Comparison of ENCODE assay signal across 17 cellular contexts in the genomic region with DNA sequence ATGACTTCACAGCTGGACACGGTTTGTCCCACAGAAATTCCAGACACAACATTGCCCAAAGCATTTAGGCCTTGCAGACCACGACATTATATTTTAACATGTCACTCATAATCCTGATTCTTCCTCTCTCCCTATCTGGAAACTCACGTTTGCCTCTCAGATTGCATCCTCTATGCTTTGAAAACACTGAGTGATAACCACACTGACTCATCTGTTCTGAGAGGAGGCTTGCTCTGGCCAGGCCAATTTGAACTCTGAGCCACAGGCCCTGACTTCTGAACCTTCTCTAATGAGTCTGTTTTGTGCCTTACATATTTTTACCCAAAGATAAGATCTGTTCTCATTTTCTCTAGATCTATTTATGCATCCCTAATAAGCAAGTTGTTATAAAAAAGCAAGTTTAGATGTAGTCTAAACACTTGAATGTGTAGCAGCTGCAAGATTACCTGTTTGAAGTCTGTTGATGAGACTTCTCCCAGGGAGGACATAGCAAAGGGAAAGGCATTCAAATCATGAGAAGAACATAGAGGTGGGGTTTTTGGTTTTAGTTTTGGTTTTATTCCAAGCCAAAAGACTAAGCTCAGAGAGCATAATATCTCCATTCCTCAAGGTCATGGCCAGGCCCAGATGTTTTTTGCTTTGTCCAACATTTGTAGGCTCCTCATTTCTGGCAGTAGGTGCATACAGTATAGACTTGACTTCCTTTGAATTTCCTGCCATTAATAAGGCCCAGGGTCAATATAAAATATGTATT.
DNase-seq lines count a peak whose midpoint lies in the region; FAIRE-seq and TF ChIP-seq lines count a peak whose summit lies in the region.
"Had no signal": no experiment of that assay in that cellular context is flagged by ENCODE, and none has a peak within 500 bp of the region (broad histone marks: within the 10 kb centered on the region; RNA-seq: fewer than 3 reads in every experiment).

No MANE protein-coding gene starts in this region.

- H2BK120ac ChIP-seq in neuronal stem cell (ENCODE audit: low read depth, low read length): no peak overlapping the region

- no peak overlapping the region for H3K23ac ChIP-seq in neuronal stem cell (ENCODE audit: low read depth, low read length, poor library complexity)

- no peak overlapping the region for H2BK15ac ChIP-seq in neuronal stem cell (ENCODE audit: low read length)

- no peak overlapping the region for H2BK5ac ChIP-seq in neuronal stem cell (ENCODE audit: low read length)

- H3K4me3 Mint-ChIP-seq in MCF 10A (ENCODE audit: unreplicated experiment): no peak overlapping the region
- H3K4me3 Mint-ChIP-seq: activated CD4-positive, alpha-beta memory T cell treated with anti-CD3 and anti-CD28 coated beads for 36 hours; activated T-helper 17 cell treated with anti-CD3 and anti-CD28 coated beads, Interleukin-2, amount 50 U/mL, for 72 hours had no signal

- no TSS peak for BruUV-seq in MCF 10A (replicated peaks; lab: Mats Ljungman, UMichigan)

- no peaks in the 10 kb centered on the region for H3K27me3 Mint-ChIP-seq in MCF 10A (ENCODE audit: insufficient read depth, unreplicated experiment)
- H3K27me3 Mint-ChIP-seq: activated CD4-positive, alpha-beta memory T cell treated with anti-CD3 and anti-CD28 coated beads for 36 hours; activated T-helper 17 cell treated with anti-CD3 and anti-CD28 coated beads, Interleukin-2, amount 50 U/mL, for 72 hours had no signal

- no peak overlapping the region for H3K27ac ChIP-seq in breast epithelium
- H3K27ac ChIP-seq in SK-N-SH (ENCODE audit: low read depth in 2 of 2, low read length in 1 of 2): peak overlapping the region; percentile 95 to 100
- H3K27ac ChIP-seq in neuronal stem cell (replicated peaks; ENCODE audit: low read length): no peak overlapping the region
- H3K27ac ChIP-seq: 22Rv1, ascending aorta, thoracic aorta had no signal

- H3K27me3 ChIP-seq in breast epithelium (no peaks in the 10 kb centered on the region), SK-N-SH (ENCODE audit: insufficient read depth) (no peaks in the 10 kb centered on the region), neuronal stem cell (ENCODE audit: control insufficient read depth in 3 of 3, insufficient read depth in 3 of 3, low read depth in 1 of 3, low read length in 3 of 3) (no peaks in the 10 kb centered on the region)
- H3K27me3 ChIP-seq: ascending aorta had no signal

- H3K4me2 ChIP-seq in SK-N-SH (peak overlapping the region; percentile 80), neuronal stem cell (ENCODE audit: insufficient read depth, low read length, poor library complexity, severe bottlenecking) (no peak overlapping the region)

- no peak overlapping the region for H4K8ac ChIP-seq in neuronal stem cell (ENCODE audit: low read depth, low read length)

- H3K79me2 ChIP-seq in SK-N-SH (ENCODE audit: insufficient read depth): no peaks in the 10 kb centered on the region

- no peak overlapping the region for H2AK5ac ChIP-seq in neuronal stem cell (ENCODE audit: low read depth, low read length)

- no peak overlapping the region for H3K4ac ChIP-seq in neuronal stem cell (ENCODE audit: low read length)

- no peaks in the 10 kb centered on the region for H3K79me1 ChIP-seq in neuronal stem cell (ENCODE audit: low read depth, low read length)

- H3K4me1 ChIP-seq in breast epithelium (no peaks in the 10 kb centered on the region), SK-N-SH (ENCODE audit: control insufficient read depth in 1 of 2, insufficient read depth in 2 of 2, low read depth in 1 of 2, low read length in 1 of 2) (peaks cover 8 to 22% of the 10 kb centered on the region in 2 experiments), neuronal stem cell (ENCODE audit: control insufficient read depth in 2 of 2, insufficient read depth in 1 of 2, low read depth in 1 of 2, low read length in 2 of 2) (peaks cover 0 to 4% of the 10 kb centered on the region in 2 donors)
- H3K4me1 ChIP-seq: ascending aorta had no signal

- CTCF ChIA-PET in MCF 10A (lab: Yijun Ruan, JAX) (interaction anchor here (0.6 to 1.0 kb wide), 2 partner anchors 19 to 178 kb away, joined by 3 read pairs; no protein-coding TSS in a partner anchor), SK-N-SH (lab: Yijun Ruan, JAX) (interaction anchor here (1.2 kb wide), 1 partner anchor 19 kb away, joined by 4 read pairs; no protein-coding TSS in a partner anchor)

- H3K4me1 Mint-ChIP-seq in MCF 10A (ENCODE audit: insufficient read depth, unreplicated experiment): peaks cover 61% of the 10 kb centered on the region
- H3K4me1 Mint-ChIP-seq: activated T-helper 17 cell treated with anti-CD3 and anti-CD28 coated beads, Interleukin-2, amount 50 U/mL, for 72 hours had no signal

- peak overlapping the region; percentile 71 for H3K27ac Mint-ChIP-seq in MCF 10A (ENCODE audit: low read depth, unreplicated experiment)
- H3K27ac Mint-ChIP-seq: activated CD4-positive, alpha-beta memory T cell treated with anti-CD3 and anti-CD28 coated beads for 36 hours; activated T-helper 17 cell treated with anti-CD3 and anti-CD28 coated beads, Interleukin-2, amount 50 U/mL, for 72 hours had no signal

- TF ChIP-seq RAD21 in SK-N-SH (IDR thresholded peaks at IDR 0.05; ENCODE audit: low read length): no peak

- H3K18ac ChIP-seq in neuronal stem cell (ENCODE audit: low read length): no peak overlapping the region

- TF ChIP-seq CTCF in MCF 10A (IDR thresholded peaks at IDR 0.05; ENCODE audit: unreplicated experiment) (no peak), breast epithelium (IDR thresholded peaks at IDR 0.05) (no peak), SK-N-SH (IDR thresholded peaks at IDR 0.05) (no peak), fibroblast of pulmonary artery (IDR thresholded peaks at IDR 0.05; ENCODE audit: low read length, missing control alignments) (no peak)

- peak; percentile 58 for FAIRE-seq in urothelium cell line (lab: Jason Lieb, UNC)

- H3K36me3 Mint-ChIP-seq in MCF 10A (ENCODE audit: insufficient read depth, unreplicated experiment): no peaks in the 10 kb centered on the region
- H3K36me3 Mint-ChIP-seq: activated CD4-positive, alpha-beta memory T cell treated with anti-CD3 and anti-CD28 coated beads for 36 hours had no signal

- no peaks in the 10 kb centered on the region for H3K9me2 ChIP-seq in SK-N-SH

- POLR2A ChIA-PET in MCF 10A (lab: Yijun Ruan, JAX): no interaction called here
- POLR2A ChIA-PET in SK-N-SH (lab: Yijun Ruan, JAX): no interaction called here

- no peak for TF ChIP-seq POLR2A in breast epithelium (IDR thresholded peaks at IDR 0.05)

- H3K9ac ChIP-seq in SK-N-SH (peak overlapping the region; percentile 72), neuronal stem cell (ENCODE audit: low read depth, low read length, poor library complexity) (no peak overlapping the region)

- no peak overlapping the region for H2AFZ ChIP-seq in SK-N-SH (ENCODE audit: low read depth)
- H2AFZ ChIP-seq in neuronal stem cell (ENCODE audit: low read length): no peak overlapping the region

- peaks cover 8% of the 10 kb centered on the region for H3K9me3 Mint-ChIP-seq in MCF 10A (ENCODE audit: unreplicated experiment)

- no peak overlapping the region for H2BK12ac ChIP-seq in neuronal stem cell (ENCODE audit: low read length)

- H3K9me3 ChIP-seq in breast epithelium (no peaks in the 10 kb centered on the region), SK-N-SH (no peaks in the 10 kb centered on the region), neuronal stem cell (replicated peaks in 1 of 2; ENCODE audit: control insufficient read depth in 2 of 2, insufficient read depth in 1 of 2, low read depth in 1 of 2, low read length in 2 of 2) (no peaks in the 10 kb centered on the region)
- H3K9me3 ChIP-seq: ascending aorta, thoracic aorta had no signal

- intact Hi-C loops in MCF 10A (cut with micrococcal nuclease) (loop anchor here (10.0 kb wide), 1 partner anchor 733 kb away; no protein-coding TSS in a partner anchor), breast epithelium (cut with DNase I; ENCODE audit: low total_unique reads) (no loop called here)

- H3K4me3 ChIP-seq in breast epithelium: no peak overlapping the region
- no peak overlapping the region for H3K4me3 ChIP-seq in SK-N-SH (ENCODE audit: low read depth in 2 of 2, low read length in 1 of 2)
- H3K4me3 ChIP-seq in fibroblast of pulmonary artery (replicated peaks; ENCODE audit: low read depth, low read length): no peak overlapping the region
- no peak overlapping the region for H3K4me3 ChIP-seq in neuronal stem cell (ENCODE audit: low read length in 2 of 2)
- H3K4me3 ChIP-seq: ascending aorta, lung, thoracic aorta had no signal

- no peaks in the 10 kb centered on the region for H3K36me3 ChIP-seq in breast epithelium
- no peaks in the 10 kb centered on the region for H3K36me3 ChIP-seq in SK-N-SH (replicated peaks in 1 of 2; ENCODE audit: control insufficient read depth in 1 of 2, insufficient read depth in 2 of 2, low read length in 1 of 2)
- no peaks in the 10 kb centered on the region for H3K36me3 ChIP-seq in neuronal stem cell (replicated peaks in 1 of 2; ENCODE audit: control insufficient read depth in 2 of 2, insufficient read depth in 2 of 2, low read length in 2 of 2)
- H3K36me3 ChIP-seq: ascending aorta, thoracic aorta had no signal

- peak in 1 of 2 experiments; percentile 68; a peak in 1 of 4 replicates for TF ChIP-seq EP300 in SK-N-SH (IDR thresholded peaks at IDR 0.05; ENCODE audit: borderline replicate concordance in 1 of 2, low read depth in 1 of 2, low read length in 1 of 2)

- peaks cover 33% of the 10 kb centered on the region for H3F3A ChIP-seq in SK-N-SH (replicated peaks; ENCODE audit: insufficient read depth)

- DNase-seq in MCF 10A (ENCODE audit: unreplicated experiment) (peak; percentile 58), breast epithelium (ENCODE audit: low spot score in 2 of 2) (no peak), SK-N-SH (no peak), fibroblast of pulmonary artery (ENCODE audit: low read depth) (peak; percentile 27), urothelium cell line (ENCODE audit: low spot score) (peak; percentile 37), cerebellar cortex (ENCODE audit: low spot score) (no peak), C1 segment of cervical spinal cord (lab: John Stamatoyannopoulos, UW) (no peak), neuronal stem cell (ENCODE audit: low spot score) (no peak)
- DNase-seq: activated CD4-positive, alpha-beta memory T cell treated with anti-CD3 and anti-CD28 coated beads for 36 hours; KBM-7; NCI-H1694 treated with DMSO at 0.1 percent for 48 hours; NCI-H526 had no signal

- no peak overlapping the region for H4K91ac ChIP-seq in neuronal stem cell (ENCODE audit: low read depth, low read length, poor library complexity)

- no peak overlapping the region for H3K14ac ChIP-seq in neuronal stem cell (ENCODE audit: low read length)

- WGBS in SK-N-SH (ENCODE audit: low lambda C conversion rate): 19% methylated on average over 3 of the region's 3 CpGs
- no CpG with 5 or more reads among the region's 3 CpGs for WGBS in neuronal stem cell (ENCODE audit: extremely low coverage in 2 of 2, insufficient read length in 2 of 2, insufficient replicate concordance in 1 of 2), 2 donors

- no peaks in the 10 kb centered on the region for H4K20me1 ChIP-seq in SK-N-SH (ENCODE audit: insufficient read depth)

TF ChIP-seq in SK-N-SH, 30 proteins besides CTCF, POLR2A, EP300 and RAD21 (continues in another document):
- no peak for TF ChIP-seq POLR2AphosphoS5 (IDR thresholded peaks at IDR 0.05; ENCODE audit: low read depth, low read length)
- peak; percentile 79; the same call in 1 of the 2 replicates for TF ChIP-seq FOSL2 (IDR thresholded peaks at IDR 0.05; ENCODE audit: borderline replicate concordance, low read depth)
- TF ChIP-seq MEF2A (IDR thresholded peaks at IDR 0.05; ENCODE audit: borderline replicate concordance, low read depth): peak; percentile 45; the same call in 1 of the 2 replicates

Comparison
In these comparisons a context has a peak if more than half of its experiments do, and no peak if none do; other contexts are left out.
1. DNase-seq: peak in MCF 10A (single experiment), fibroblast of pulmonary artery (single experiment) and urothelium cell line (single experiment); none in breast epithelium (0 of 2), SK-N-SH (single experiment), cerebellar cortex (single experiment), C1 segment of cervical spinal cord (0 of 14) and neuronal stem cell (single experiment).
2. H3K27ac ChIP-seq: peak in SK-N-SH (2 of 2); none in breast epithelium (0 of 2) and neuronal stem cell (single experiment).